9 cellular contexts compared by ENCODE assay signal in the genomic region with DNA sequence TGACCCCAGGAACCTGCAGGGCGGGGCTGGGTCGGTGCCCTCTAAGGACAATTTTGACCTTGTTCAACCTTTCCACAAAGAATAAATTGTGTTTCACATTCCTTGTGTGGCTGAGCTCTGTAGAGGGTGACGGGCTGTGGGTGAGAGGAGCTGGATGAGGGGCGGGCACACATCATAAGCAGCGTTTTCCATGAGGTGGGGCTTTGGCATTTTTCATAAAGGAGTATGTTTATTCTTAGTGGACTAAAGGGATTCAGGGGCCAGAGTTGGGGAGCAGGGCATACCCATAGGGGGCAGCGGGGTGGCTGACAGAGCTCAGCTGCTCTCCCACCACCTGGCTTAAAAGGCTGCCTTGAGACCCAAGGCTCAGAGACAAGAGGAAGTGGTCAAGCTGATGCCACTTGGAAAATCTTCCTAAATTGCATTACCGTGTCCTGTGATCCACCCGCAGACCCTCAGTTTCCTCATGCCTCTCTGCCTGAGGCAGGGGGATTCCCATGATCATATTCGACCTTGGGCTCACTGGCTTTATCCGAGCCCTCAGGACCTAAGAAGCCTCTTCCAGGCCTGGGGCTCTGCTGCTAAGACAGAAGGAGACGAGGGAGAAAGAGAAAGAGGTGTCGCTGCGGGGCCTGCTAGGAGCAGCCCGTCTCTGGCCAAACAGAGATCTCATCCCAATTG. TPM values are rescaled to one million over a fixed set of nuclear protein-coding genes. Genes with fewer than 3 reads are reported as not detected.
DNase-seq lines count a peak whose midpoint lies in the region; ATAC-seq, FAIRE-seq and TF ChIP-seq lines count a peak whose summit lies in the region.
"Had no signal": no experiment of that assay in that cellular context is flagged by ENCODE, and none has a peak within 500 bp of the region (broad histone marks: within the 10 kb centered on the region; RNA-seq: fewer than 3 reads in every experiment).

No MANE protein-coding gene starts in this region.

- H3K27me3 ChIP-seq in gastrocnemius medialis: no peaks in the 10 kb centered on the region

- DNase-seq in UCSD-AML1 (lab: John Stamatoyannopoulos, UW; ENCODE audit: unreplicated experiment) (peak; percentile 68), glutamatergic neuron (no peak), gastrocnemius medialis (peak in 1 of 2 donors; percentile 13), GM12892 (ENCODE audit: insufficient read length) (no peak)

- no peak for FAIRE-seq in GM12892 (lab: Jason Lieb, UNC)

- H3K4me3 Mint-ChIP-seq in glutamatergic neuron (ENCODE audit: unreplicated experiment): no peak overlapping the region
- H3K4me3 Mint-ChIP-seq: memory B cell had no signal

- no peak overlapping the region for H3K4me3 ChIP-seq in gastrocnemius medialis

- H3K27ac ChIP-seq in gastrocnemius medialis: peak overlapping the region; percentile 69 to 80 (median 78)

- H3K4me1 Mint-ChIP-seq in glutamatergic neuron (ENCODE audit: low read depth, unreplicated experiment): peaks cover 3% of the 10 kb centered on the region

- no peaks in the 10 kb centered on the region for H3K36me3 Mint-ChIP-seq in glutamatergic neuron (ENCODE audit: unreplicated experiment)
- H3K36me3 Mint-ChIP-seq: memory B cell had no signal

- TF ChIP-seq CTCF in GM12874 (IDR thresholded peaks at IDR 0.05; ENCODE audit: insufficient read depth, low read depth, low read length) (peak; percentile 52), glutamatergic neuron (IDR thresholded peaks at IDR 0.05; ENCODE audit: partially characterized antibody, unreplicated experiment) (no peak), gastrocnemius medialis (IDR thresholded peaks at IDR 0.05 in 4 of 5, conservative IDR thresholded peaks at IDR 0.05 in 1 of 5) (no peak)

- no peaks in the 10 kb centered on the region for H3K9me3 ChIP-seq in gastrocnemius medialis

- TF ChIP-seq POLR2A in gastrocnemius medialis (IDR thresholded peaks at IDR 0.05) (no peak), GM12892 (IDR thresholded peaks at IDR 0.05; ENCODE audit: low read depth, low read length) (no peak)

- peaks cover 5% of the 10 kb centered on the region for H3K27me3 Mint-ChIP-seq in glutamatergic neuron (ENCODE audit: unreplicated experiment)

- H3K36me3 ChIP-seq in gastrocnemius medialis: peaks cover 0 to 5% of the 10 kb centered on the region in 2 donors

- intact Hi-C loops in gastrocnemius medialis (cut with DNase I; ENCODE audit: low total_unique reads): loop anchor here (1.0 kb wide), 1 partner anchor 10 kb away; no protein-coding TSS in a partner anchor

- in situ Hi-C loops in gastrocnemius medialis (cut with MboI; ENCODE audit: low sequenced_read_pairs in 4 of 4): no loop called here

- H3K27ac Mint-ChIP-seq in glutamatergic neuron (ENCODE audit: unreplicated experiment): peak overlapping the region; percentile 28
- H3K27ac Mint-ChIP-seq: memory B cell had no signal

- H3K9me3 Mint-ChIP-seq in glutamatergic neuron (ENCODE audit: unreplicated experiment): peaks cover 2% of the 10 kb centered on the region
- H3K9me3 Mint-ChIP-seq: memory B cell had no signal

- ATAC-seq in gastrocnemius medialis (no peak), HG03442 (IDR thresholded peaks at IDR 0.05; ENCODE audit: unreplicated experiment) (no peak), GM18867 (IDR thresholded peaks at IDR 0.05; ENCODE audit: unreplicated experiment) (no peak), GM19328 (IDR thresholded peaks at IDR 0.05; ENCODE audit: unreplicated experiment) (no peak)

- peaks cover 42 to 46% of the 10 kb centered on the region in 2 donors for H3K4me1 ChIP-seq in gastrocnemius medialis

RNA-seq across cellular contexts. Expression of gene MMP14, which starts 11.4 kb away (rescaled TPM):
- 162 TPM for total RNA-seq in glutamatergic neuron (ENCODE audit: unreplicated experiment)
- 10 to 100 TPM; 14.9 to 29.7 (median 20.8) TPM for total RNA-seq in gastrocnemius medialis
- polyA plus RNA-seq in GM12892 (2012; ENCODE audit: missing spikeins): 0.74 TPM

RNA-seq across cellular contexts. Expression of gene MRPL52, which starts 18.1 kb away (rescaled TPM):
- total RNA-seq in glutamatergic neuron (ENCODE audit: unreplicated experiment) (67.9 TPM), gastrocnemius medialis (100 to 1,000 TPM in 1 of 4 donors, 10 to 100 TPM in 3; 48.5 to 153 (median 89.0) TPM)
- polyA plus RNA-seq in GM12892 (2012; ENCODE audit: missing spikeins): 86.7 TPM

RNA-seq across cellular contexts. Expression of gene LRP10, which starts 23.7 kb away (rescaled TPM):
- total RNA-seq in glutamatergic neuron (ENCODE audit: unreplicated experiment) (15.1 TPM), gastrocnemius medialis (100 to 1,000 TPM in 1 of 4 donors, 10 to 100 TPM in 3; 31.1 to 109 (median 60.1) TPM)
- polyA plus RNA-seq in GM12892 (2012; ENCODE audit: missing spikeins): 15.5 TPM

RNA-seq across cellular contexts. Expression of gene SLC7A7, which starts 32.6 kb away (rescaled TPM):
- total RNA-seq in glutamatergic neuron (ENCODE audit: unreplicated experiment): 1.7 TPM
- total RNA-seq in gastrocnemius medialis: 1 to 10 TPM in 3 of 4 donors, under 1 TPM in 1; 0.68 to 5.3 (median 2.2) TPM
- 24.5 TPM for polyA plus RNA-seq in GM12892 (2012; ENCODE audit: missing spikeins)

RNA-seq across cellular contexts. Expression of gene REM2, which starts 35.2 kb away (rescaled TPM):
- total RNA-seq in glutamatergic neuron (ENCODE audit: unreplicated experiment) (73.2 TPM), gastrocnemius medialis (1 to 10 TPM in 1 of 4 donors, not detected in 3; 1.1 TPM)
- polyA plus RNA-seq in GM12892 (2012; ENCODE audit: missing spikeins): 0.98 TPM
